Comparison of ENCODE assay signal across 8 cellular contexts in genomic region chr17:42276359-42276608, GRCh38. TPM values are rescaled to one million over a fixed set of nuclear protein-coding genes. Genes with fewer than 3 reads are reported as not detected.
DNase-seq lines count a peak whose midpoint lies in the region; ATAC-seq and TF ChIP-seq lines count a peak whose summit lies in the region.

Gene STAT5B, minus strand, starts transcription at chr17:42276391. Its CDS starts 44,264 bp downstream, at chr17:42232127.

- DNase-seq in GM12864 (ENCODE audit: low read depth) (no peak), HFF-Myc (ENCODE audit: extremely low read depth, low read depth) (no peak), NCI-H2227 treated with DMSO at 0.1 percent for 48 hours (lab: John Stamatoyannopoulos, UW) (peak; percentile 21), dermis microvascular lymphatic vessel endothelial cell (ENCODE audit: low read depth in 2 of 2) (peak in 1 of 2 donors; percentile 74), right lobe of liver (peak; percentile 79 to 81 (median 80)), epidermal melanocyte (ENCODE audit: insufficient read length, low spot score) (no peak)
- peak; percentile 63 to 65 for DNase-seq in activated CD4-positive, alpha-beta T cell treated with anti-CD3 and anti-CD28 coated beads, Interleukin-2, amount 50 U/mL, for 48 hours
- DNase-seq in stimulated activated CD4-positive, alpha-beta T cell treated with anti-CD3 and anti-CD28 coated beads, TNF-alpha, amount 100 ng/mL, for 4 hours (ENCODE audit: low read depth in 3 of 3): peak; percentile 37 to 61 (median 43)

- peak; percentile 82 for TF ChIP-seq POLR2A in right lobe of liver (IDR thresholded peaks at IDR 0.05)

- H3K4me1 ChIP-seq in right lobe of liver: peaks cover 0 to 25% (median 7%) of the 10 kb centered on the region in 4 donors

- peak; percentile 75 to 92 (median 81) for ATAC-seq in right lobe of liver

- no peak for TF ChIP-seq CTCF in GM12864 (IDR thresholded peaks at IDR 0.05; ENCODE audit: low read depth, low read length, missing control alignments)
- no peak for TF ChIP-seq CTCF in HFF-Myc (IDR thresholded peaks at IDR 0.05; ENCODE audit: low read depth, low read length, missing control alignments)
- TF ChIP-seq CTCF in right lobe of liver (IDR thresholded peaks at IDR 0.05): no peak

- no peaks in the 10 kb centered on the region for H3K27me3 ChIP-seq in right lobe of liver

- H3K4me3 ChIP-seq in GM12864 (ENCODE audit: low read depth, low read length) (peak within 1 kb of the TSS; percentile 78), HFF-Myc (replicated peaks; ENCODE audit: low read depth, low read length) (peak within 1 kb of the TSS; percentile 55), right lobe of liver (peak within 1 kb of the TSS; percentile 86 to 90 (median 89))

- WGBS in right lobe of liver (ENCODE audit: insufficient coverage, low coverage, low lambda C conversion rate, missing lambda C conversion rate): no CpG with 5 or more reads among the region's 47 CpGs

- peak within 1 kb of the TSS; percentile 98 to 99 (median 98) for H3K27ac ChIP-seq in right lobe of liver

- no peaks in the 10 kb centered on the region for H3K36me3 ChIP-seq in right lobe of liver

- intact Hi-C loops in right lobe of liver (cut with DNase I): no loop called here

- no peaks in the 10 kb centered on the region for H3K9me3 ChIP-seq in right lobe of liver

RNA-seq across cellular contexts. Expression of gene STAT5B, which starts in this region (rescaled TPM):
- total RNA-seq in dermis microvascular lymphatic vessel endothelial cell (25.2 and 31.5 TPM in 2 replicates), right lobe of liver (10 to 100 TPM; 21.2 to 29.0 (median 26.7) TPM)

Comparison
In these comparisons a context has a peak if more than half of its experiments do, and no peak if none do; other contexts are left out.
1. DNase-seq: peak in NCI-H2227 treated with DMSO at 0.1 percent for 48 hours (single experiment), activated CD4-positive, alpha-beta T cell treated with anti-CD3 and anti-CD28 coated beads, Interleukin-2, amount 50 U/mL, for 48 hours (2 of 2), right lobe of liver (3 of 3) and stimulated activated CD4-positive, alpha-beta T cell treated with anti-CD3 and anti-CD28 coated beads, TNF-alpha, amount 100 ng/mL, for 4 hours (3 of 3); none in GM12864 (single experiment), HFF-Myc (single experiment) and epidermal melanocyte (single experiment).
2. Peak in every context shown above with its lines, with median percentiles within 50 percentile points of each other: H3K4me3 ChIP-seq.